ENCODE assay signal across 1 cellular context in the genomic region with DNA sequence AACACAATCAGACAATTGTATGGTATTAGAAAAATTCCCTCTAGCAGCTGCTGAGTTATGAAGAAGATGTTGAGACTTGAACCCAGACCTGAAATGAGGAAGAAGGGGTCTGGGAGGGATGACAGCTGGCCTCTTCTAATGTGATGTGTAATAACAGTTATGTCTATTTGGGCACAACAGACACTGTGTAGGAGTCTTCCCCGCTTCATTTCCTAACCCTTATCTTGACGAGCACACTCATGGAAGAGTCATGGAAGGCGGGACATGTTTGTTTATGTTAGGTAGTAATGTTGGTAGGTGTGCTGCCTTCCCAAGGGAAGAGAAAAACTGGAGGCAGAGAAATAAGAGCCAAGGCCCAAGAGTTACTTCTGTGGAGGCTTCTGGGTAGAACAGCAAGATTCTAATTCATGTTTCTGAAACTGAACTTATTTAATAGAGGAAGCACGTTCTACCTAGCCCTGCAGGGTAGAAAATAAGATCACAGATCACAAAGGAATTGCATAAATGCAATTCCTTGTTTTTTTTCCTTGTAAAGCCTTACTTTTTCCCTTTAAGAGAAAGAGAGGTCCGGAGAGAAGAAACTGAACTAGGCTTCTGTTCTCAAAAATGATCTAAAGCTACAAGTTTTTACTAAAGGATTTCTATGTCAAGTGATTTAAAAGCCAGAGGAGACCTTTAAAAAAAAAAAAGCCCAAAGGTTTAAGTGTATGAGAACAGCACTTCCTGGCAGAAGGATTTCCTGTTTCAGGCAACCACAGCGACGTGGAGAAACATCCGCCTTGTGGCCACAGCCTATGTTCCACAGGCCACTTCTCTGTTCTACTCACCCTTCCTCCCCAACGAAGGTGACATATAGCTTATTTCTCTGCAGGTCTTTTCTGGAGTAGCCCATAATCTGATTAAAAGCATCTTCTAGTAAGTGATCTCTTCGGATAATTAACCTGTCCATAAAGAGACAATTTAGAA.
TF ChIP-seq lines count a peak whose summit lies in the region.

No MANE protein-coding gene starts in this region.

TF ChIP-seq in GM23338, 12 proteins besides CTCF, POLR2A, EP300 and RAD21 (continued from another document):
- TF ChIP-seq REST (IDR thresholded peaks at IDR 0.05; ENCODE audit: unreplicated experiment) = no peak
- no peak for TF ChIP-seq EZH2 (IDR thresholded peaks at IDR 0.05; ENCODE audit: low read depth, unreplicated experiment)
- TF ChIP-seq, protein P1, sequence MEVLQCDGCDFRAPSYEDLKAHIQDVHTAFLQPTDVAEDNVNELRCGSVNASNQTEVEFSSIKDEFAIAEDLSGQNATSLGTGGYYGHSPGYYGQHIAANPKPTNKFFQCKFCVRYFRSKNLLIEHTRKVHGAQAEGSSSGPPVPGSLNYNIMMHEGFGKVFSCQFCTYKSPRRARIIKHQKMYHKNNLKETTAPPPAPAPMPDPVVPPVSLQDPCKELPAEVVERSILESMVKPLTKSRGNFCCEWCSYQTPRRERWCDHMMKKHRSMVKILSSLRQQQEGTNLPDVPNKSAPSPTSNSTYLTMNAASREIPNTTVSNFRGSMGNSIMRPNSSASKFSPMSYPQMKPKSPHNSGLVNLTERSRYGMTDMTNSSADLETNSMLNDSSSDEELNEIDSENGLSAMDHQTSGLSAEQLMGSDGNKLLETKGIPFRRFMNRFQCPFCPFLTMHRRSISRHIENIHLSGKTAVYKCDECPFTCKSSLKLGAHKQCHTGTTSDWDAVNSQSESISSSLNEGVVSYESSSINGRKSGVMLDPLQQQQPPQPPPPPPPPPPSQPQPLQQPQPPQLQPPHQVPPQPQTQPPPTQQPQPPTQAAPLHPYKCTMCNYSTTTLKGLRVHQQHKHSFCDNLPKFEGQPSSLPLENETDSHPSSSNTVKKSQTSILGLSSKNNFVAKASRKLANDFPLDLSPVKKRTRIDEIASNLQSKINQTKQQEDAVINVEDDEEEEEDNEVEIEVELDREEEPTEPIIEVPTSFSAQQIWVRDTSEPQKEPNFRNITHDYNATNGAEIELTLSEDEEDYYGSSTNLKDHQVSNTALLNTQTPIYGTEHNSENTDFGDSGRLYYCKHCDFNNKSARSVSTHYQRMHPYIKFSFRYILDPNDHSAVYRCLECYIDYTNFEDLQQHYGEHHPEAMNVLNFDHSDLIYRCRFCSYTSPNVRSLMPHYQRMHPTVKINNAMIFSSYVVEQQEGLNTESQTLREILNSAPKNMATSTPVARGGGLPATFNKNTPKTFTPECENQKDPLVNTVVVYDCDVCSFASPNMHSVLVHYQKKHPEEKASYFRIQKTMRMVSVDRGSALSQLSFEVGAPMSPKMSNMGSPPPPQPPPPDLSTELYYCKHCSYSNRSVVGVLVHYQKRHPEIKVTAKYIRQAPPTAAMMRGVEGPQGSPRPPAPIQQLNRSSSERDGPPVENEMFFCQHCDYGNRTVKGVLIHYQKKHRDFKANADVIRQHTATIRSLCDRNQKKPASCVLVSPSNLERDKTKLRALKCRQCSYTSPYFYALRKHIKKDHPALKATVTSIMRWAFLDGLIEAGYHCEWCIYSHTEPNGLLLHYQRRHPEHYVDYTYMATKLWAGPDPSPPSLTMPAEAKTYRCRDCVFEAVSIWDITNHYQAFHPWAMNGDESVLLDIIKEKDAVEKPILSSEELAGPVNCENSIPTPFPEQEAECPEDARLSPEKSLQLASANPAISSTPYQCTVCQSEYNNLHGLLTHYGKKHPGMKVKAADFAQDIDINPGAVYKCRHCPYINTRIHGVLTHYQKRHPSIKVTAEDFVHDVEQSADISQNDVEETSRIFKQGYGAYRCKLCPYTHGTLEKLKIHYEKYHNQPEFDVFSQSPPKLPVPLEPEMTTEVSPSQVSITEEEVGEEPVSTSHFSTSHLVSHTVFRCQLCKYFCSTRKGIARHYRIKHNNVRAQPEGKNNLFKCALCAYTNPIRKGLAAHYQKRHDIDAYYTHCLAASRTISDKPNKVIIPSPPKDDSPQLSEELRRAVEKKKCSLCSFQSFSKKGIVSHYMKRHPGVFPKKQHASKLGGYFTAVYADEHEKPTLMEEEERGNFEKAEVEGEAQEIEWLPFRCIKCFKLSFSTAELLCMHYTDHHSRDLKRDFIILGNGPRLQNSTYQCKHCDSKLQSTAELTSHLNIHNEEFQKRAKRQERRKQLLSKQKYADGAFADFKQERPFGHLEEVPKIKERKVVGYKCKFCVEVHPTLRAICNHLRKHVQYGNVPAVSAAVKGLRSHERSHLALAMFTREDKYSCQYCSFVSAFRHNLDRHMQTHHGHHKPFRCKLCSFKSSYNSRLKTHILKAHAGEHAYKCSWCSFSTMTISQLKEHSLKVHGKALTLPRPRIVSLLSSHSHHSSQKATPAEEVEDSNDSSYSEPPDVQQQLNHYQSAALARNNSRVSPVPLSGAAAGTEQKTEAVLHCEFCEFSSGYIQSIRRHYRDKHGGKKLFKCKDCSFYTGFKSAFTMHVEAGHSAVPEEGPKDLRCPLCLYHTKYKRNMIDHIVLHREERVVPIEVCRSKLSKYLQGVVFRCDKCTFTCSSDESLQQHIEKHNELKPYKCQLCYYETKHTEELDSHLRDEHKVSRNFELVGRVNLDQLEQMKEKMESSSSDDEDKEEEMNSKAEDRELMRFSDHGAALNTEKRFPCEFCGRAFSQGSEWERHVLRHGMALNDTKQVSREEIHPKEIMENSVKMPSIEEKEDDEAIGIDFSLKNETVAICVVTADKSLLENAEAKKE (CRISPR knock-in tag; IDR thresholded peaks at IDR 0.05) = no peak
- no peak for TF ChIP-seq ZNF331 (CRISPR knock-in tag; IDR thresholded peaks at IDR 0.05; ENCODE audit: low read depth)
- TF ChIP-seq, protein P2, sequence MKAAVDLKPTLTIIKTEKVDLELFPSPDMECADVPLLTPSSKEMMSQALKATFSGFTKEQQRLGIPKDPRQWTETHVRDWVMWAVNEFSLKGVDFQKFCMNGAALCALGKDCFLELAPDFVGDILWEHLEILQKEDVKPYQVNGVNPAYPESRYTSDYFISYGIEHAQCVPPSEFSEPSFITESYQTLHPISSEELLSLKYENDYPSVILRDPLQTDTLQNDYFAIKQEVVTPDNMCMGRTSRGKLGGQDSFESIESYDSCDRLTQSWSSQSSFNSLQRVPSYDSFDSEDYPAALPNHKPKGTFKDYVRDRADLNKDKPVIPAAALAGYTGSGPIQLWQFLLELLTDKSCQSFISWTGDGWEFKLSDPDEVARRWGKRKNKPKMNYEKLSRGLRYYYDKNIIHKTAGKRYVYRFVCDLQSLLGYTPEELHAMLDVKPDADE (IDR thresholded peaks at IDR 0.05) = no peak
- TF ChIP-seq NANOG (IDR thresholded peaks at IDR 0.05; ENCODE audit: borderline replicate concordance) = no peak
- no peak for TF ChIP-seq STAT1 (IDR thresholded peaks at IDR 0.05; ENCODE audit: unreplicated experiment)
- TF ChIP-seq JUNB (IDR thresholded peaks at IDR 0.05; ENCODE audit: unreplicated experiment) = no peak
- no peak for TF ChIP-seq ZNF114 (CRISPR knock-in tag; IDR thresholded peaks at IDR 0.05)
- no peak for TF ChIP-seq POLR2AphosphoS5 (IDR thresholded peaks at IDR 0.05; ENCODE audit: low read depth)
